In the genomic region with DNA sequence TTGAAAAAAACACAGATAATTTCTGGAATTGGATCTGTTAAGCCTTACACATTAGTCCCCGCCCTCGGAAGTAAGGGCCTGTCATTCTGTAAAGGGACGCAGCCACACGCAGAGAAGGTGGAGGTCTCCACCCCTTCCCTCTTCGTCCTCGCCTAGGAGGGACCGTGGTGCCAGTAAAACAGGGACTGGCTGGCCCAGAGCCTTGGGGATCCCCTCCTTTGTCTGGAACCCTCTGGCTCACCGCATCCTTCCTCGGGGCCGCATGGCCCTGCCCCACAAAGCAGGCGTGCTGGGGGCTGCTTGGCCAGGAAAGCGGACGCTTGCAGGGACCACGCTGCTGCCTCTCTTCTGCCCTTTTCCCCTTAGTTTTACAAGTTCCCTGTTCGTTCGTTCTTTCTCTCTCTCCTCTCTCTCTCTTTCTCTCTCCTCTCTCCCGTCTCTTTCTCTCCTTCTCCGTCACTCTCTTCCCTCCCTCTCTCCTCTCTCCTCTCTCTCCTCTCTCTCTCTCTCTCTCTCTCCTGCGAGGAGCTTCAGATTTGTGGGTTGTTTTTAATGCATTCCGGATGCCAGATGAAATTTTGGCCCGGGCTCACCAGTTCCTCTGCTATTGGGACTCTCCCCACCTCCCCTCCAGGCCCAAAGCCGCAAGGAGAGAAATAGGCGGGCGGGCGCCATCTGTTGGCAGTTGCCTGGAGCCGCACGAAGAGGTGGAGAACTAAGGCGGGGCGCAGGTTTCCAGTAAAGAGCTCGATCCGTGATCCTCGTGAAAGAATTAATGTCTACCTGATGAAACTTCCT, we compare ENCODE assay signal across 8 cellular contexts. TPM values are rescaled to one million over a fixed set of nuclear protein-coding genes. Genes with fewer than 3 reads are reported as not detected.
DNase-seq lines count a peak whose midpoint lies in the region; ATAC-seq and TF ChIP-seq lines count a peak whose summit lies in the region.

No MANE protein-coding gene starts in this region.

- peaks cover 8% of the 10 kb centered on the region for H3K4me1 Mint-ChIP-seq in activated naive CD4-positive, alpha-beta T cell treated with anti-CD3 and anti-CD28 coated beads for 36 hours (ENCODE audit: low read depth)

- H3K9me3 Mint-ChIP-seq in activated naive CD4-positive, alpha-beta T cell treated with anti-CD3 and anti-CD28 coated beads for 36 hours: no peaks in the 10 kb centered on the region

- peaks cover 2% of the 10 kb centered on the region for H4K20me1 ChIP-seq in osteoblast (ENCODE audit: insufficient read depth, low read length)

- H2AFZ ChIP-seq in osteoblast (ENCODE audit: low read length): peak overlapping the region; percentile 91

- H3K4me1 ChIP-seq in gastroesophageal sphincter (peaks cover 0 to 21% (median 7%) of the 10 kb centered on the region in 3 donors), osteoblast (ENCODE audit: insufficient read depth, low read length) (peaks cover 9% of the 10 kb centered on the region), suprapubic skin (peaks cover 19% of the 10 kb centered on the region)

- no peak overlapping the region for H3K4me3 Mint-ChIP-seq in activated naive CD4-positive, alpha-beta T cell treated with anti-CD3 and anti-CD28 coated beads for 36 hours

- no peak overlapping the region for H3K27ac Mint-ChIP-seq in activated naive CD4-positive, alpha-beta T cell treated with anti-CD3 and anti-CD28 coated beads for 36 hours

- H3K79me2 ChIP-seq in osteoblast (ENCODE audit: insufficient read depth, low read length): no peaks in the 10 kb centered on the region

- TF ChIP-seq POLR2A in gastroesophageal sphincter (IDR thresholded peaks at IDR 0.05): peak in 1 of 2 donors; percentile 19
- TF ChIP-seq POLR2A in suprapubic skin (IDR thresholded peaks at IDR 0.05): peak in 1 of 2 donors; percentile 10

- CTCF ChIA-PET in activated naive CD4-positive, alpha-beta T cell treated with anti-CD3 and anti-CD28 coated beads for 36 hours (lab: Charles Lee): interaction anchor here (0.6 to 3.8 kb wide), 17 partner anchors 8 to 439 kb away, joined by 3 to 56 read pairs (median 3); partner anchors contain the start of gene PMP22

- 8 to 20% methylated on average over 12 to 17 of the region's 32 CpGs for WGBS in gastroesophageal sphincter (ENCODE audit: low coverage in 1 of 2), 2 donors
- 14% methylated on average over 32 of the region's 32 CpGs for WGBS in suprapubic skin

- TF ChIP-seq EP300 in gastroesophageal sphincter (IDR thresholded peaks at IDR 0.05) (no peak), suprapubic skin (IDR thresholded peaks at IDR 0.05) (no peak)

- H3K36me3 ChIP-seq in gastroesophageal sphincter (peaks cover 0 to 15% of the 10 kb centered on the region in 2 donors), osteoblast (ENCODE audit: insufficient read depth, low read length) (peaks cover 11% of the 10 kb centered on the region), suprapubic skin (no peaks in the 10 kb centered on the region)

- H3K4me3 ChIP-seq in AG09309 (ENCODE audit: control insufficient read depth, low read depth, low read length) (peak overlapping the region; percentile 28), gastroesophageal sphincter (peak overlapping the region; percentile 4 to 45), osteoblast (ENCODE audit: insufficient read depth, low read length) (peak overlapping the region; percentile 67), suprapubic skin (peak overlapping the region; percentile 41)

- intact Hi-C loops in activated naive CD4-positive, alpha-beta T cell treated with anti-CD3 and anti-CD28 coated beads for 36 hours (cut with micrococcal nuclease): loop anchor here (1.0 kb wide), 2 partner anchors 242 to 245 kb away; no protein-coding TSS in a partner anchor

- peak; percentile 95 for ATAC-seq in GM18907 (IDR thresholded peaks at IDR 0.05; ENCODE audit: unreplicated experiment)
- ATAC-seq in HG03342 (IDR thresholded peaks at IDR 0.05; ENCODE audit: unreplicated experiment): peak; percentile 83
- ATAC-seq in gastroesophageal sphincter: peak; percentile 93

- H3K4me2 ChIP-seq in osteoblast (ENCODE audit: insufficient read depth, low read length): peak overlapping the region; percentile 84

- H3K27me3 ChIP-seq in gastroesophageal sphincter (no peaks in the 10 kb centered on the region), osteoblast (ENCODE audit: insufficient read depth, low read length) (no peaks in the 10 kb centered on the region), suprapubic skin (no peaks in the 10 kb centered on the region)

- peaks cover 1% of the 10 kb centered on the region for H3K36me3 Mint-ChIP-seq in activated naive CD4-positive, alpha-beta T cell treated with anti-CD3 and anti-CD28 coated beads for 36 hours (ENCODE audit: low read depth)

- H3K27ac ChIP-seq in gastroesophageal sphincter (peak overlapping the region; percentile 8 to 87 (median 82)), osteoblast (ENCODE audit: low read depth, low read length) (peak overlapping the region; percentile 66), suprapubic skin (peak overlapping the region; percentile 87)

- no peaks in the 10 kb centered on the region for H3K27me3 Mint-ChIP-seq in activated naive CD4-positive, alpha-beta T cell treated with anti-CD3 and anti-CD28 coated beads for 36 hours (ENCODE audit: low read depth)

- H3K9me3 ChIP-seq in gastroesophageal sphincter (no peaks in the 10 kb centered on the region), osteoblast (ENCODE audit: low read depth, low read length) (no peaks in the 10 kb centered on the region), suprapubic skin (no peaks in the 10 kb centered on the region)

- DNase-seq in AG09309 (ENCODE audit: low read depth): peak; percentile 94
- peak; percentile 75 to 82 for DNase-seq in SHP77 (lab: John Stamatoyannopoulos, UW)
- peak; percentile 88 for DNase-seq in activated naive CD4-positive, alpha-beta T cell treated with anti-CD3 and anti-CD28 coated beads for 36 hours
- DNase-seq in osteoblast (ENCODE audit: insufficient read length, low spot score, missing footprints): peak; percentile 99
- peak; percentile 97 to 98 for DNase-seq in suprapubic skin (ENCODE audit: low spot score in 2 of 2)

- TF ChIP-seq CTCF in AG09309 (IDR thresholded peaks at IDR 0.05; ENCODE audit: control insufficient read depth, insufficient read depth, low read depth, low read length, missing control alignments) (peak; percentile 95), gastroesophageal sphincter (IDR thresholded peaks at IDR 0.05) (peak; percentile 69 to 94 (median 91)), osteoblast (IDR thresholded peaks at IDR 0.05; ENCODE audit: extremely low read depth, low read depth, low read length) (peak; percentile 89), suprapubic skin (IDR thresholded peaks at IDR 0.05) (peak; percentile 87 to 89)

RNA-seq across cellular contexts. Expression of gene CDRT4, which starts 35.1 kb away (rescaled TPM):
- total RNA-seq in activated naive CD4-positive, alpha-beta T cell treated with anti-CD3 and anti-CD28 coated beads for 36 hours: 1 to 10 TPM; 1.0 TPM
- total RNA-seq in gastroesophageal sphincter (1 to 10 TPM; 5.4 to 5.9 (median 5.5) TPM), osteoblast (2.7 and 3.3 TPM in 2 replicates), suprapubic skin (10 to 100 TPM in 2 of 4 donors, 1 to 10 TPM in 2; 7.1 to 23.8 (median 8.8) TPM)

Comparison
In these comparisons a context has a peak if more than half of its experiments do, and no peak if none do; other contexts are left out.
1. Peak in every context shown above with its lines: DNase-seq, ATAC-seq, H3K4me3 ChIP-seq and H3K27ac ChIP-seq.